ENCODE assay signal across 8 cellular contexts in genomic region chr2:182186132-182186735, GRCh38.
DNase-seq lines count a peak whose midpoint lies in the region; ATAC-seq and TF ChIP-seq lines count a peak whose summit lies in the region.

No MANE protein-coding gene starts in this region.

- WGBS in psoas muscle, 3 donors, result 30 to 37% (median 34%) methylated on average over 4 of the region's 4 CpGs

- peaks cover 5% of the 10 kb centered on the region for H3K9me3 ChIP-seq in psoas muscle

- DNase-seq in DMS153 (lab: John Stamatoyannopoulos, UW), result peak; percentile 11
- DNase-seq in NB4 (ENCODE audit: low read depth), result peak; percentile 41
- DNase-seq in SKM-1 treated with dmso at 0.1 percent for 144 hours (lab: John Stamatoyannopoulos, UW; ENCODE audit: unreplicated experiment), result peak; percentile 40
- peak; percentile 53 for DNase-seq in fibroblast of villous mesenchyme (ENCODE audit: low read depth)
- DNase-seq in psoas muscle, result no peak
- no peak for DNase-seq in activated T-cell treated with anti-CD3 and anti-CD28 coated beads, Interleukin-2, amount 50 U/mL, for 1 hour

- ATAC-seq in GM21528 (IDR thresholded peaks at IDR 0.05; ENCODE audit: low FRiP score, unreplicated experiment) (peak; percentile 77), psoas muscle (peak in 1 of 4 donors; percentile 37), HG02763 (IDR thresholded peaks at IDR 0.05; ENCODE audit: unreplicated experiment) (no peak)

- H3K36me3 ChIP-seq in psoas muscle (ENCODE audit: insufficient read depth in 1 of 2, low read depth in 1 of 2), result no peaks in the 10 kb centered on the region

- intact Hi-C loops in psoas muscle (cut with DNase I), result loop anchor here (5.0 kb wide), 1 partner anchor 466 kb away; no protein-coding TSS in a partner anchor

- peak; percentile 8 for TF ChIP-seq CTCF in NB4 (IDR thresholded peaks at IDR 0.05; ENCODE audit: low read depth, low read length)
- TF ChIP-seq CTCF in fibroblast of villous mesenchyme (IDR thresholded peaks at IDR 0.05; ENCODE audit: insufficient read depth, low read depth, low read length), result peak; percentile 62
- TF ChIP-seq CTCF in psoas muscle (IDR thresholded peaks at IDR 0.05), result peak; percentile 77

- H3K4me1 ChIP-seq in psoas muscle, result no peaks in the 10 kb centered on the region

- H3K27ac ChIP-seq in psoas muscle, result no peak overlapping the region

- no peak for TF ChIP-seq POLR2A in NB4 (IDR thresholded peaks at IDR 0.05; ENCODE audit: extremely low read depth, insufficient read length)

- no peak overlapping the region for H3K4me3 ChIP-seq in NB4 (ENCODE audit: low read depth, low read length)
- H3K4me3 ChIP-seq in fibroblast of villous mesenchyme (ENCODE audit: low read depth, low read length), result no peak overlapping the region
- no peak overlapping the region for H3K4me3 ChIP-seq in psoas muscle

- H3K27me3 ChIP-seq in psoas muscle (ENCODE audit: insufficient read depth in 3 of 3, low read length in 2 of 3), result no peaks in the 10 kb centered on the region

Comparison
In these comparisons a context has a peak if more than half of its experiments do, and no peak if none do; other contexts are left out.
1. DNase-seq: peak in DMS153 (single experiment), NB4 (single experiment), SKM-1 treated with dmso at 0.1 percent for 144 hours (single experiment) and fibroblast of villous mesenchyme (single experiment); none in psoas muscle (0 of 2) and activated T-cell treated with anti-CD3 and anti-CD28 coated beads, Interleukin-2, amount 50 U/mL, for 1 hour (single experiment).
2. CTCF ChIP-seq: peak in every context shown above with its lines; median percentile 77 in psoas muscle; 62 in fibroblast of villous mesenchyme; 8 in NB4.